ENCODE assay signal across 19 cellular contexts in the genomic region with DNA sequence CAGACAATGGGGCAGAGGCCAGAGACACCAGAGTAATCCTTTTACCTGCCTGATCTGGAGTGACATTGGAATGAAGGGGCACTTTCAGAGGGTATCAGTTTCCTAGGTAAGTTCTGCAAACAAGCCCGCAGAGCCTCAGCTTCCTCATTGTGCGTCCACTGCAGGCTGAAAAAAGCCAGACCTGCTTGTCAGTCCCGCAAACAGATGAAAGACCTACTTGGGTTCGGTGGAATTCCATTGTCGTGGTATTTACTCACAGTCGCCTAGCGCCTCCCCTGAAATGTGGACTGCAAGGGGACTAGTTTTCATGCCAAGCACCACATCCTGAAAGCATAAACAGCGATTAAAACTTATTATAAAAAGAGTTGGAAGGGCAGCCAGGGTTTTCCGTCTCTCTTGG.
A peak's percentile ranks its signal among the peaks of the same experiment; 100 is the strongest.
DNase-seq lines count a peak whose midpoint lies in the region; ATAC-seq and TF ChIP-seq lines count a peak whose summit lies in the region.
"Had no signal": no experiment of that assay in that cellular context is flagged by ENCODE, and none has a peak within 500 bp of the region (broad histone marks: within the 10 kb centered on the region; RNA-seq: fewer than 3 reads in every experiment).

No MANE protein-coding gene starts in this region.

- H3K27me3 Mint-ChIP-seq in WTC11 (ENCODE audit: low read depth), result no peaks in the 10 kb centered on the region
- H3K27me3 Mint-ChIP-seq in progenitor cell of endocrine pancreas, result no peaks in the 10 kb centered on the region
- H3K27me3 Mint-ChIP-seq: CD8-positive, alpha-beta memory T cell had no signal

- H3K4me1 Mint-ChIP-seq in WTC11 (peaks cover 11% of the 10 kb centered on the region), progenitor cell of endocrine pancreas (ENCODE audit: low read depth) (peaks cover 21% of the 10 kb centered on the region)
- H3K4me1 Mint-ChIP-seq: CD8-positive, alpha-beta memory T cell had no signal

- no peaks in the 10 kb centered on the region for H3K9me3 ChIP-seq in cardiac muscle cell (ENCODE audit: low read depth)

- TF ChIP-seq CTCF in cardiac muscle cell (IDR thresholded peaks at IDR 0.05; ENCODE audit: low read depth, low read length) (no peak), WTC11 (IDR thresholded peaks at IDR 0.05) (no peak), progenitor cell of endocrine pancreas (IDR thresholded peaks at IDR 0.05; ENCODE audit: unreplicated experiment) (no peak)

- intact Hi-C loops in cardiac septum (cut with DNase I), result no loop called here

- no peaks in the 10 kb centered on the region for H3K36me3 Mint-ChIP-seq in WTC11
- H3K36me3 Mint-ChIP-seq in progenitor cell of endocrine pancreas (ENCODE audit: insufficient read depth), result no peaks in the 10 kb centered on the region
- H3K36me3 Mint-ChIP-seq: CD8-positive, alpha-beta memory T cell had no signal

- H3K27me3 ChIP-seq in cardiac muscle cell, result no peaks in the 10 kb centered on the region

- DNase-seq in cardiac muscle cell (ENCODE audit: low read depth in 1 of 2, low spot score in 1 of 2) (peak in 1 of 2 donors; percentile 87), cardiac septum (ENCODE audit: low spot score) (no peak), WTC11 (ENCODE audit: low spot score) (peak; percentile 21), islet precursor cell (peak; percentile 89), progenitor cell of endocrine pancreas (ENCODE audit: low spot score, unreplicated experiment) (no peak), dedifferentiated amniotic fluid mesenchymal stem cell (ENCODE audit: extremely low spot score) (no peak), midbrain (lab: John Stamatoyannopoulos, UW) (no peak)
- DNase-seq in activated CD4-positive, alpha-beta T cell treated with anti-CD3 and anti-CD28 coated beads, Interleukin-2, amount 50 U/mL, for 4 hours, result no peak
- DNase-seq: CD8-positive, alpha-beta memory T cell; DMS79; GOT3; Karpas-422; MV-4-11; NCI-H1694; NCI-H2081; NCI-H446; NCI-H526; Right ventricle myocardium superior had no signal

- POLR2A ChIA-PET in WTC11 (lab: Charles Lee), result no interaction called here

- no peaks in the 10 kb centered on the region for H3K9me3 Mint-ChIP-seq in WTC11
- H3K9me3 Mint-ChIP-seq in progenitor cell of endocrine pancreas (ENCODE audit: low read depth), result no peaks in the 10 kb centered on the region

- H3K4me3 ChIP-seq in cardiac muscle cell, result no peak overlapping the region

- H3K27ac Mint-ChIP-seq in WTC11 (no peak overlapping the region), progenitor cell of endocrine pancreas (peak overlapping the region; percentile 68)
- H3K27ac Mint-ChIP-seq: CD8-positive, alpha-beta memory T cell had no signal

- peak; percentile 78 for ATAC-seq in WTC11

- CTCF ChIA-PET in WTC11 (lab: Charles Lee), result interaction anchor here (1.1 to 2.1 kb wide), 2 partner anchors 18 to 123 kb away, joined by 4 to 12 read pairs; no protein-coding TSS in a partner anchor

- H3K36me3 ChIP-seq in cardiac muscle cell, result no peaks in the 10 kb centered on the region

- peaks cover 20% of the 10 kb centered on the region for H3K4me1 ChIP-seq in cardiac muscle cell (ENCODE audit: low read depth)

- no peak overlapping the region for H3K4me3 Mint-ChIP-seq in WTC11
- no peak overlapping the region for H3K4me3 Mint-ChIP-seq in progenitor cell of endocrine pancreas (ENCODE audit: low read depth)
- H3K4me3 Mint-ChIP-seq: CD8-positive, alpha-beta memory T cell had no signal

- peak overlapping the region; percentile 88 for H3K27ac ChIP-seq in cardiac muscle cell
- H3K27ac ChIP-seq: C4-2B had no signal

TF ChIP-seq in WTC11, 78 proteins besides CTCF, POLR2A, EP300 and RAD21:
- no peak for TF ChIP-seq EMX1 (CRISPR knock-in tag; IDR thresholded peaks at IDR 0.05)
- TF ChIP-seq ZNF317 (CRISPR knock-in tag; IDR thresholded peaks at IDR 0.05; ENCODE audit: borderline replicate concordance, low read depth), result peak; percentile 46; the same call in 1 of the 2 replicates
- TF ChIP-seq JUN (CRISPR knock-in tag; IDR thresholded peaks at IDR 0.05), result no peak
TF ChIP-seq in WTC11: peak in this region for 1.

Comparison
In these comparisons a context has a peak if more than half of its experiments do, and no peak if none do; other contexts are left out.
1. DNase-seq: peak in WTC11 (single experiment) and islet precursor cell (single experiment); none in cardiac septum (single experiment), progenitor cell of endocrine pancreas (single experiment), dedifferentiated amniotic fluid mesenchymal stem cell (single experiment), activated CD4-positive, alpha-beta T cell treated with anti-CD3 and anti-CD28 coated beads, Interleukin-2, amount 50 U/mL, for 4 hours (0 of 2) and midbrain (single experiment).